Comparison of ENCODE assay signal across 10 cellular contexts in genomic region chr1:242524571-242525359, GRCh38. TPM values are rescaled to one million over a fixed set of nuclear protein-coding genes. Genes with fewer than 3 reads are reported as not detected.
DNase-seq lines count a peak whose midpoint lies in the region; ATAC-seq, FAIRE-seq and TF ChIP-seq lines count a peak whose summit lies in the region.
"Had no signal": no experiment of that assay in that cellular context is flagged by ENCODE, and none has a peak within 500 bp of the region (broad histone marks: within the 10 kb centered on the region; RNA-seq: fewer than 3 reads in every experiment).

Gene PLD5 (minus strand): TSS chr1:242524697.

- H3K14ac ChIP-seq in H1 (ENCODE audit: insufficient read length), result no peak within 1 kb of the TSS

- H2AFZ ChIP-seq in H1 (ENCODE audit: low read length) (peak within 1 kb of the TSS; percentile 69), neural cell (ENCODE audit: low read depth, low read length) (peak within 1 kb of the TSS; percentile 31)

- peak; percentile 36 to 37; a peak in 3 of 4 replicates for TF ChIP-seq RAD21 in H1 (IDR thresholded peaks at IDR 0.05 in 1 of 2, conservative IDR thresholded peaks at IDR 0.05 in 1 of 2; ENCODE audit: low read depth in 2 of 2, low read length in 2 of 2)
- peak; percentile 25 for TF ChIP-seq RAD21 in neural cell (conservative IDR thresholded peaks at IDR 0.05)

- H3K79me1 ChIP-seq in H1 (ENCODE audit: low read depth, low read length), result no peaks in the 10 kb centered on the region

- no peak for TF ChIP-seq CTCF in H1 (IDR thresholded peaks at IDR 0.05; ENCODE audit: control extremely low read depth in 1 of 3, insufficient read depth in 1 of 3, low read depth in 1 of 3, low read length in 3 of 3)
- TF ChIP-seq CTCF in neural cell (IDR thresholded peaks at IDR 0.05; ENCODE audit: poor library complexity, severe bottlenecking), result no peak

- peak within 1 kb of the TSS; percentile 31; the same call in 1 of the 2 replicates for H2BK12ac ChIP-seq in H1 (ENCODE audit: low read depth, low read length)

- no peaks in the 10 kb centered on the region for H3F3A ChIP-seq in neural cell (ENCODE audit: insufficient read depth, low read length, poor library complexity, severe bottlenecking)

- no peak for ATAC-seq in GM18870 (IDR thresholded peaks at IDR 0.05; ENCODE audit: unreplicated experiment)

- peak within 1 kb of the TSS; percentile 38; the same call in 1 of the 2 replicates for H2BK5ac ChIP-seq in H1 (ENCODE audit: low read depth, low read length)

- 0 out of 4 replicates have a peak, but pooled peaks cover 0 to 3% of the 10 kb centered on the region in 2 experiments for H3K79me2 ChIP-seq in H1 (ENCODE audit: control insufficient read depth in 1 of 2, insufficient read depth in 2 of 2, low read length in 2 of 2)
- no peaks in the 10 kb centered on the region for H3K79me2 ChIP-seq in neural cell (replicated peaks; ENCODE audit: insufficient read depth, low read length)

- H3K36me3 ChIP-seq in H1 (ENCODE audit: control insufficient read depth in 2 of 4, insufficient read depth in 4 of 4, low read length in 3 of 4) (no peaks in the 10 kb centered on the region), neural cell (ENCODE audit: insufficient read depth, low read length) (no peaks in the 10 kb centered on the region)
- H3K36me3 ChIP-seq: neutrophil had no signal

- peak within 1 kb of the TSS; percentile 51 for H4K8ac ChIP-seq in H1 (ENCODE audit: extremely low read depth, insufficient read depth, low read length)

- no peaks in the 10 kb centered on the region for H3K9me2 ChIP-seq in neural cell (ENCODE audit: insufficient read depth, low read length)

- CTCF ChIA-PET in H1 (lab: Charles Lee; ENCODE audit: partially characterized antibody), result interaction anchor here (0.6 to 1.3 kb wide), 4 partner anchors 13 to 358 kb away, joined by 3 to 6 read pairs (median 4); no protein-coding TSS in a partner anchor

- no peak within 1 kb of the TSS for H3K56ac ChIP-seq in H1 (replicated peaks; ENCODE audit: insufficient read length, low read depth, low read length)

- peak within 1 kb of the TSS; percentile 63 for H2BK120ac ChIP-seq in H1 (replicated peaks; ENCODE audit: low read depth, low read length)

- H3K4me1 ChIP-seq in H1 (replicated peaks in 1 of 4; ENCODE audit: control insufficient read depth in 3 of 4, insufficient read depth in 4 of 4, low read length in 3 of 4), result peaks cover 0 to 10% (median 4%) of the 10 kb centered on the region in 4 experiments; a peak in 3 of 7 replicates

- H3K18ac ChIP-seq in H1 (ENCODE audit: extremely low read depth, low read length), result peak within 1 kb of the TSS; percentile 92

- peaks cover 2 to 34% (median 19%) of the 10 kb centered on the region in 4 experiments for H3K27me3 ChIP-seq in H1 (replicated peaks in 1 of 4; ENCODE audit: control insufficient read depth in 3 of 4, extremely low read depth in 1 of 4, insufficient read depth in 3 of 4, low read length in 3 of 4)
- H3K27me3 ChIP-seq in neural cell (ENCODE audit: insufficient read depth, low read depth, low read length), result peaks cover 36% of the 10 kb centered on the region

- peak; percentile 54 for DNase-seq in DMS 273 (lab: John Stamatoyannopoulos, UW; ENCODE audit: unreplicated experiment)
- DNase-seq in DMS 273 treated with DMSO at 0.1 percent for 48 hours (lab: John Stamatoyannopoulos, UW), result no peak
- peak; percentile 73 for DNase-seq in NCI-H345 (lab: John Stamatoyannopoulos, UW)
- DNase-seq in H1 (ENCODE audit: low read depth in 1 of 2, low spot score in 2 of 2), result peak; percentile 13 to 70
- DNase-seq in SW 1271 (lab: John Stamatoyannopoulos, UW), result no peak
- DNase-seq in activated CD4-positive, alpha-beta T cell treated with anti-CD3 and anti-CD28 coated beads, Interleukin-2, amount 50 U/mL, for 1 hour, result no peak

- H2AK5ac ChIP-seq in H1 (ENCODE audit: low read depth, low read length), result no peak within 1 kb of the TSS

- H3K27ac ChIP-seq in H1 (ENCODE audit: low read depth, low read length) (no peak within 1 kb of the TSS), neural cell (ENCODE audit: low read length) (no peak within 1 kb of the TSS)
- H3K27ac ChIP-seq: 22Rv1, neutrophil had no signal

- H2BK20ac ChIP-seq in H1 (ENCODE audit: low read length), result no peak within 1 kb of the TSS

- 2% methylated on average over 16 of the region's 77 CpGs; no CpG with 5 or more reads in 1 of the 2 experiments for WGBS in H1 (ENCODE audit: extremely low coverage in 1 of 2, insufficient coverage in 1 of 2, insufficient read length in 1 of 2, insufficient replicate concordance in 2 of 2, low coverage in 1 of 2, low lambda C conversion rate in 2 of 2, missing lambda C conversion rate in 1 of 2), 2 experiments

- H4K91ac ChIP-seq in H1 (replicated peaks; ENCODE audit: insufficient read length, low read length), result peak within 1 kb of the TSS; percentile 77

- TF ChIP-seq POLR2A in H1 (IDR thresholded peaks at IDR 0.05; ENCODE audit: control extremely low read depth in 1 of 2, low read depth in 2 of 2, low read length in 2 of 2), result peak in 1 of 2 experiments; percentile 28; a peak in 1 of 3 replicates

- TF ChIP-seq EP300 in H1 (IDR thresholded peaks at IDR 0.05; ENCODE audit: borderline replicate concordance in 1 of 2, low read depth in 2 of 2, low read length in 2 of 2), result no peak
- TF ChIP-seq EP300 in neural cell (conservative IDR thresholded peaks at IDR 0.05; ENCODE audit: poor library complexity, severe bottlenecking), result no peak

- H3K4me3 ChIP-seq in H1 (ENCODE audit: extremely low read depth in 1 of 4, insufficient read depth in 2 of 4, low read depth in 3 of 4, low read length in 4 of 4), result peak within 1 kb of the TSS; percentile 62 to 84 (median 78)
- H3K4me3 ChIP-seq in neural cell (ENCODE audit: low read length), result peak within 1 kb of the TSS; percentile 83

- H4K20me1 ChIP-seq in H1 (replicated peaks in 1 of 2; ENCODE audit: control insufficient read depth in 1 of 2, insufficient read depth in 2 of 2, low read length in 2 of 2) (no peaks in the 10 kb centered on the region), neural cell (ENCODE audit: insufficient read depth) (no peaks in the 10 kb centered on the region)

- no peaks in the 10 kb centered on the region for H3K9me3 ChIP-seq in H1 (ENCODE audit: insufficient read depth in 2 of 2, low read depth in 1 of 2, low read length in 1 of 2)
- no peaks in the 10 kb centered on the region for H3K9me3 ChIP-seq in neural cell (ENCODE audit: low read length)
- H3K9me3 ChIP-seq: neutrophil had no signal

- POLR2A ChIA-PET in H1 (lab: Charles Lee; ENCODE audit: partially characterized antibody), result interaction anchor here (1.1 kb wide), 1 partner anchor 80 kb away, joined by 3 read pairs; no protein-coding TSS in a partner anchor

- H2BK15ac ChIP-seq in H1 (ENCODE audit: low read length), result no peak within 1 kb of the TSS

- peak within 1 kb of the TSS; percentile 91 to 94 for H3K4me2 ChIP-seq in H1 (ENCODE audit: insufficient read depth in 1 of 2, low read depth in 2 of 2, low read length in 2 of 2)
- peak within 1 kb of the TSS; percentile 87 for H3K4me2 ChIP-seq in neural cell (ENCODE audit: low read length)

- H3K23me2 ChIP-seq in H1 (ENCODE audit: low read depth, low read length), result peaks cover 17% of the 10 kb centered on the region

- no peak within 1 kb of the TSS for H3K23ac ChIP-seq in H1 (ENCODE audit: insufficient read length)

- H3K4ac ChIP-seq in H1 (replicated peaks; ENCODE audit: insufficient read length, low read depth, low read length), result no peak within 1 kb of the TSS

- H3K9ac ChIP-seq in H1 (replicated peaks in 1 of 4; ENCODE audit: extremely low read depth in 1 of 4, low read depth in 3 of 4, low read length in 3 of 4), result peak within 1 kb of the TSS in 3 of 4 experiments; percentile 14 to 34 (median 32); a peak in 5 of 7 replicates
- peak within 1 kb of the TSS; percentile 54 for H3K9ac ChIP-seq in neural cell (ENCODE audit: low read length)

- H4K5ac ChIP-seq in H1 (ENCODE audit: insufficient read length, low read depth, low read length), result peak within 1 kb of the TSS; percentile 68

- no peak for FAIRE-seq in H1 (lab: Jason Lieb, UNC)

TF ChIP-seq in H1, 55 proteins besides CTCF, POLR2A, EP300 and RAD21 (continues in another document):
- TF ChIP-seq POLR2AphosphoS5 (IDR thresholded peaks at IDR 0.05; ENCODE audit: low read depth, low read length), result 0 out of 2 replicates have a peak, but pooled peaks have one; percentile 21
- TF ChIP-seq MAFK (IDR thresholded peaks at IDR 0.05; ENCODE audit: low read depth, low read length), result no peak
- no peak for TF ChIP-seq JUN (IDR thresholded peaks at IDR 0.05; ENCODE audit: low read depth, low read length)
- TF ChIP-seq CEBPB (IDR thresholded peaks at IDR 0.05; ENCODE audit: low read depth, low read length), result no peak
- no peak for TF ChIP-seq SP1 (IDR thresholded peaks at IDR 0.05; ENCODE audit: low read depth, low read length)
- no peak for TF ChIP-seq TCF12 (IDR thresholded peaks at IDR 0.05; ENCODE audit: low read depth, low read length)
- peak; percentile 91 for TF ChIP-seq KDM4A (IDR thresholded peaks at IDR 0.05; ENCODE audit: low read depth, low read length, severe bottlenecking)
- TF ChIP-seq SIN3A (conservative IDR thresholded peaks at IDR 0.05 in 1 of 2, IDR thresholded peaks at IDR 0.05 in 1 of 2; ENCODE audit: low read depth in 1 of 2, low read length in 2 of 2), result no peak

TF ChIP-seq in neural cell, 6 proteins besides CTCF, POLR2A, EP300 and RAD21 (continues in another document):
- peak; percentile 46 for TF ChIP-seq SMC3 (conservative IDR thresholded peaks at IDR 0.05; ENCODE audit: poor library complexity)
- no peak for TF ChIP-seq EZH2 (IDR thresholded peaks at IDR 0.05; ENCODE audit: borderline replicate concordance, insufficient read depth, low read length, poor library complexity, severe bottlenecking)

RNA-seq across cellular contexts. Expression of gene PLD5, which starts in this region (rescaled TPM):
- 7.5 and 8.5 TPM in 2 replicates for total RNA-seq in H1 (2021; fragmentation: NEBNext Ultra II Directional; extraction: Animal tissue kit (Norgen Biotek cat#: 25700))
- polyA plus RNA-seq in H1 (2011; rRNA removed) (0.66 and 0.86 TPM in 2 replicates), neural cell (0.64 and 0.92 TPM in 2 replicates)
- 1.1 TPM for polyA plus RNA-seq in H1 (2011; cell fraction: cytosol; rRNA removed)
- polyA plus RNA-seq in H1 (2011; cell fraction: nucleus; rRNA removed), result 2.1 TPM
- polyA plus RNA-seq in H1 (2012, experiment 1 of 2), result 1.5 to 3.5 TPM (median 2.5 TPM) in 4 replicates
- polyA plus RNA-seq in H1 (2012, experiment 2 of 2), result 0.91 TPM
- polyA plus RNA-seq in H1 (2013, experiment 1 of 2), result 2.6 TPM
- 3.7 TPM for polyA plus RNA-seq in H1 (2013, experiment 2 of 2)
- polyA minus RNA-seq in H1 (2011; rRNA and poly(A)+ RNA removed), result 2.2 and 2.8 TPM in 2 replicates
- 2.1 TPM for polyA minus RNA-seq in H1 (2011; cell fraction: cytosol; rRNA and poly(A)+ RNA removed)
- 7.5 TPM for polyA minus RNA-seq in H1 (2011; cell fraction: nucleus; rRNA and poly(A)+ RNA removed)
- 0.73 and 1.5 TPM in 2 replicates for polyA minus RNA-seq in neural cell

Comparison
In these comparisons a context has a peak if more than half of its experiments do, and no peak if none do; other contexts are left out.
1. DNase-seq: peak in DMS 273 (single experiment), NCI-H345 (single experiment) and H1 (2 of 2); none in DMS 273 treated with DMSO at 0.1 percent for 48 hours (single experiment), SW 1271 (0 of 2) and activated CD4-positive, alpha-beta T cell treated with anti-CD3 and anti-CD28 coated beads, Interleukin-2, amount 50 U/mL, for 1 hour (single experiment).